ENCODE assay signal across 8 cellular contexts in the genomic region with DNA sequence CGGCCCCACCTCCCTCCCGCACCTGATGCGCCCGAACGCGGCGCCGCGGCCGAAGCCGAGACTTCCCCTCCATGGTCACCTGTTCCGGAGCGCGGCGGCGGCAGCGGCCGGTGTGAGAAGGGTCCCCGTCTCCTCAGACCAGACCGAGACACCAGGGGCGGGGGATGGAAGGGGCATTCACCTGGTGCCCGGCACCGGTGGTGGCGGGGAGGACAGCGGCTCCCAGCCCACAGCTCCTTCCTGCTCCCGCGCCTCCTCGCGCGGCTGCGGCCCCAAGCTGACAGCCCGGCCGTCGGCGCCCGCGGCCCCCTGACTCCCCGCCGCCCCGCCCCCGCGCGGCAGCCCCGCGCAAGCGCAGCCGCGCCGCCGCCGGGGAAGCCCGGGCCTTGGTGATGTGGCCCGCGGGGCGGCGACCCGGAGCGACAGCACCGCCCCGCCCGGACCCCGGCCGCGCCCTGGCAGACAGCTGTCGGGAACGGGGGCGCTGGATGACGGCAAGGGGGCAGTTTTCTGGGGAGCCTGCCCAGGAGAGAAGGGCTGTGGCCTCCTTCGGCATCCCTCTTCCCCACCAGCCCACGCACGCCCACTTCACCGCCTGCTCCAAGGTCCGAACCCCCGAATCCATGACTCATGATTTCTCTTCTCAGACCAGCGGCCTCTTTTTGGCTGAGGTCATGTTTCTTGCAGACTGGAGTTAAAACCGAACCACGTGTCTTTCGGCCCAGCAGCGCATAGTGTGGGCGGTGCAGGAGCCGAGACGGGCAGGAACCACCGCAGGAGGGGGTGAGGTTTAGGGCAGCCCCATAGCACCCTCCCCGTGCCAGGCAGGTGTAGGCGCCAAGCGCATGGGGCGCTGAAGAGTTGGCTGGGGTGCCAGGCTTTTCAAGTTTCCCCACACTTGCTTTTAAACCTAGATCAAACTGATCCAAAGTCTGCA. TPM values are rescaled to one million over a fixed set of nuclear protein-coding genes. Genes with fewer than 3 reads are reported as not detected.
DNase-seq lines count a peak whose midpoint lies in the region; ATAC-seq and TF ChIP-seq lines count a peak whose summit lies in the region.

A gene with protein sequence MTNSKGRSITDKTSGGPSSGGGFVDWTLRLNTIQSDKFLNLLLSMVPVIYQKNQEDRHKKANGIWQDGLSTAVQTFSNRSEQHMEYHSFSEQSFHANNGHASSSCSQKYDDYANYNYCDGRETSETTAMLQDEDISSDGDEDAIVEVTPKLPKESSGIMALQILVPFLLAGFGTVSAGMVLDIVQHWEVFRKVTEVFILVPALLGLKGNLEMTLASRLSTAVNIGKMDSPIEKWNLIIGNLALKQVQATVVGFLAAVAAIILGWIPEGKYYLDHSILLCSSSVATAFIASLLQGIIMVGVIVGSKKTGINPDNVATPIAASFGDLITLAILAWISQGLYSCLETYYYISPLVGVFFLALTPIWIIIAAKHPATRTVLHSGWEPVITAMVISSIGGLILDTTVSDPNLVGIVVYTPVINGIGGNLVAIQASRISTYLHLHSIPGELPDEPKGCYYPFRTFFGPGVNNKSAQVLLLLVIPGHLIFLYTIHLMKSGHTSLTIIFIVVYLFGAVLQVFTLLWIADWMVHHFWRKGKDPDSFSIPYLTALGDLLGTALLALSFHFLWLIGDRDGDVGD (minus strand): TSS at position 282 of the 937 bp plus-strand sequence. CDS start 29,763 bp downstream, outside the sequence.

- H2BK5ac ChIP-seq in mesendoderm (ENCODE audit: low read length), result no peak within 1 kb of the TSS

- no peak within 1 kb of the TSS for H2BK15ac ChIP-seq in mesendoderm (replicated peaks; ENCODE audit: low read depth)

- peak within 1 kb of the TSS; percentile 89 for H3K9ac ChIP-seq in endocrine pancreas (ENCODE audit: control insufficient read depth, insufficient read depth, low read length)
- peak within 1 kb of the TSS; percentile 81 for H3K9ac ChIP-seq in mesendoderm (ENCODE audit: low read length)

- H3K4me1 ChIP-seq in endocrine pancreas (ENCODE audit: control insufficient read depth, insufficient read depth, low read length) (peaks cover 10% of the 10 kb centered on the region), mesendoderm (ENCODE audit: control insufficient read depth, low read depth, low read length) (no peaks in the 10 kb centered on the region)

- H3K27me3 ChIP-seq in endocrine pancreas (ENCODE audit: control insufficient read depth, insufficient read depth, low read length), result no peaks in the 10 kb centered on the region
- H3K27me3 ChIP-seq in mesendoderm (ENCODE audit: insufficient read depth, low read length, poor library complexity), result peaks cover 5% of the 10 kb centered on the region

- peak; percentile 66 for TF ChIP-seq POLR2A in GM19099 (IDR thresholded peaks at IDR 0.05; ENCODE audit: extremely low read depth, insufficient read length, low read depth)

- H3K27ac ChIP-seq in mesendoderm (ENCODE audit: low read depth, low read length), result no peak within 1 kb of the TSS

- H3K4me3 ChIP-seq in endocrine pancreas (ENCODE audit: control insufficient read depth, insufficient read depth, low read length) (peak within 1 kb of the TSS; percentile 93), mesendoderm (ENCODE audit: low read length) (peak within 1 kb of the TSS; percentile 68)

- peak; percentile 96 for DNase-seq in CD1c-positive myeloid dendritic cell (ENCODE audit: extremely low spot score)
- DNase-seq in NCI-H526 treated with DMSO at 0.1 percent for 48 hours (lab: John Stamatoyannopoulos, UW), result peak; percentile 22
- DNase-seq in activated CD8-positive, alpha-beta memory T cell treated with anti-CD3 and anti-CD28 coated beads for 4 hours (ENCODE audit: low read depth in 2 of 2), result peak; percentile 72 to 79
- DNase-seq in mesendoderm, result peak; percentile 91
- DNase-seq in stimulated activated CD8-positive, alpha-beta memory T cell treated with anti-CD3 and anti-CD28 coated beads, Interleukin-15, amount 100 ng/mL, for 1 hour (ENCODE audit: low read depth), result peak; percentile 45

- H3K36me3 ChIP-seq in endocrine pancreas (ENCODE audit: control insufficient read depth, insufficient read depth, low read length) (no peaks in the 10 kb centered on the region), mesendoderm (ENCODE audit: control insufficient read depth, insufficient read depth, low read length) (no peaks in the 10 kb centered on the region)

- ATAC-seq in HG03378 (IDR thresholded peaks at IDR 0.05; ENCODE audit: unreplicated experiment), result peak; percentile 71

- peak within 1 kb of the TSS; percentile 88 for H3K4me2 ChIP-seq in mesendoderm (ENCODE audit: low read length)

- no peaks in the 10 kb centered on the region for H3K9me3 ChIP-seq in endocrine pancreas (ENCODE audit: control insufficient read depth, low read length)

- H3K79me1 ChIP-seq in mesendoderm (ENCODE audit: low read length), result no peaks in the 10 kb centered on the region

- no peak within 1 kb of the TSS for H2AK5ac ChIP-seq in mesendoderm (ENCODE audit: low read length)

- peak within 1 kb of the TSS; percentile 45 for H3K4ac ChIP-seq in mesendoderm (ENCODE audit: low read depth, low read length)

- no CpG with 5 or more reads among the region's 87 CpGs for WGBS in mesendoderm (ENCODE audit: extremely low coverage, insufficient coverage, low lambda C conversion rate)

- no peak within 1 kb of the TSS for H3K23ac ChIP-seq in mesendoderm (ENCODE audit: low read length)

- H3K79me2 ChIP-seq in mesendoderm (ENCODE audit: control insufficient read depth, insufficient read depth, low read length), result no peaks in the 10 kb centered on the region

- H4K8ac ChIP-seq in mesendoderm (ENCODE audit: low read depth, low read length), result no peak within 1 kb of the TSS

- peak within 1 kb of the TSS; percentile 96 for H3K56ac ChIP-seq in mesendoderm (ENCODE audit: low read length)

- no peak within 1 kb of the TSS for H3K18ac ChIP-seq in mesendoderm (ENCODE audit: low read length)

- peak within 1 kb of the TSS; percentile 81 for H4K5ac ChIP-seq in mesendoderm (ENCODE audit: low read length)

- no peak within 1 kb of the TSS for H2BK120ac ChIP-seq in mesendoderm (ENCODE audit: low read depth, low read length)

RNA-seq across cellular contexts. Expression of the gene that starts here (rescaled TPM):
- polyA plus RNA-seq in mesendoderm (2013, experiment 1 of 2), result 2.2 TPM
- polyA plus RNA-seq in mesendoderm (2013, experiment 2 of 2), result 2.1 TPM

Comparison
In these comparisons a context has a peak if more than half of its experiments do, and no peak if none do; other contexts are left out.
1. DNase-seq: peak in every context shown above with its lines; median percentile 96 in CD1c-positive myeloid dendritic cell; 91 in mesendoderm; 76 in activated CD8-positive, alpha-beta memory T cell treated with anti-CD3 and anti-CD28 coated beads for 4 hours; 45 in stimulated activated CD8-positive, alpha-beta memory T cell treated with anti-CD3 and anti-CD28 coated beads, Interleukin-15, amount 100 ng/mL, for 1 hour; 22 in NCI-H526 treated with DMSO at 0.1 percent for 48 hours.